18 cellular contexts compared by ENCODE assay signal in genomic region chr5:39138182-39138487, GRCh38.
A peak's percentile ranks its signal among the peaks of the same experiment; 100 is the strongest.
DNase-seq lines count a peak whose midpoint lies in the region; ATAC-seq and TF ChIP-seq lines count a peak whose summit lies in the region.
"Had no signal": no experiment of that assay in that cellular context is flagged by ENCODE, and none has a peak within 500 bp of the region (broad histone marks: within the 10 kb centered on the region; RNA-seq: fewer than 3 reads in every experiment).

No MANE protein-coding gene starts in this region.

- peaks cover 3% of the 10 kb centered on the region for H3K9me3 Mint-ChIP-seq in activated CD4-positive, alpha-beta T cell treated with anti-CD3 and anti-CD28 coated beads for 36 hours (ENCODE audit: low read depth)
- H3K9me3 Mint-ChIP-seq in activated CD4-positive, alpha-beta T cell treated with anti-CD3 and anti-CD28 coated beads, Interleukin-2, amount 10 ng/mL, durations not matched to agents 24 days and 14 days: no peaks in the 10 kb centered on the region
- H3K9me3 Mint-ChIP-seq in stimulated activated effector memory CD8-positive, alpha-beta T cell treated with anti-CD3 and anti-CD28 coated beads, Interleukin-12 subunit alpha, Interleukin-12 subunit beta, amount 100 ng/mL, for 72 hours: no peaks in the 10 kb centered on the region
- H3K9me3 Mint-ChIP-seq: activated naive CD8-positive, alpha-beta T cell treated with anti-CD3 and anti-CD28 coated beads, Interleukin-2, amount 10 ng/mL, durations not matched to agents 7 days and 5 days; type B pancreatic cell had no signal

- POLR2A ChIA-PET in activated CD4-positive, alpha-beta T cell treated with anti-CD3 and anti-CD28 coated beads for 36 hours (lab: Charles Lee): interaction anchor here (0.6 kb wide), 1 partner anchor 28 kb away, joined by 4 read pairs; no protein-coding TSS in a partner anchor

- H3K27ac Mint-ChIP-seq in activated CD4-positive, alpha-beta T cell treated with anti-CD3 and anti-CD28 coated beads for 36 hours: peak overlapping the region; percentile 73
- no peak overlapping the region for H3K27ac Mint-ChIP-seq in activated CD4-positive, alpha-beta T cell treated with anti-CD3 and anti-CD28 coated beads, Interleukin-2, amount 10 ng/mL, durations not matched to agents 24 days and 14 days
- peak overlapping the region; percentile 15 for H3K27ac Mint-ChIP-seq in stimulated activated effector memory CD8-positive, alpha-beta T cell treated with anti-CD3 and anti-CD28 coated beads, Interleukin-12 subunit alpha, Interleukin-12 subunit beta, amount 100 ng/mL, for 72 hours
- H3K27ac Mint-ChIP-seq: activated naive CD8-positive, alpha-beta T cell treated with anti-CD3 and anti-CD28 coated beads, Interleukin-2, amount 10 ng/mL, durations not matched to agents 7 days and 5 days; type B pancreatic cell had no signal

- CTCF ChIA-PET in activated CD4-positive, alpha-beta T cell treated with anti-CD3 and anti-CD28 coated beads for 36 hours (lab: Charles Lee): interaction anchor here (0.7 to 1.5 kb wide), 4 partner anchors 12 to 79 kb away, joined by 3 to 7 read pairs (median 4); no protein-coding TSS in a partner anchor

- peak; percentile 72 for ATAC-seq in activated CD4-positive, alpha-beta T cell treated with anti-CD3 and anti-CD28 coated beads for 36 hours
- peak; percentile 47 for ATAC-seq in stimulated activated effector memory CD8-positive, alpha-beta T cell treated with anti-CD3 and anti-CD28 coated beads, Interleukin-12 subunit alpha, Interleukin-12 subunit beta, amount 100 ng/mL, for 72 hours
- ATAC-seq: activated CD8-positive, alpha-beta memory T cell treated with anti-CD3 and anti-CD28 coated beads, Interleukin-2, amount 10 ng/mL, durations not matched to agents 7 days and 5 days; left lung had no signal

- peak; percentile 42 for DNase-seq in activated CD4-positive, alpha-beta T cell treated with anti-CD3 and anti-CD28 coated beads for 36 hours
- DNase-seq in activated CD4-positive, alpha-beta T cell treated with anti-CD3 and anti-CD28 coated beads, Interleukin-2, amount 10 ng/mL, durations not matched to agents 24 days and 14 days: no peak
- peak; percentile 33 for DNase-seq in stimulated activated naive CD4-positive, alpha-beta T cell treated with Interleukin-2 at 50 U/mL for 16 hours (lab: John Stamatoyannopoulos, UW)
- no peak for DNase-seq in stimulated activated naive CD4-positive, alpha-beta T cell (lab: John Stamatoyannopoulos, UW)
- DNase-seq in brain microvascular endothelial cell (no peak), T-helper 1 cell (no peak), C1 segment of cervical spinal cord (lab: John Stamatoyannopoulos, UW) (no peak)
- no peak for DNase-seq in stimulated activated effector memory CD8-positive, alpha-beta T cell treated with anti-CD3 and anti-CD28 coated beads, Interleukin-12 subunit alpha, Interleukin-12 subunit beta, amount 100 ng/mL, for 72 hours (ENCODE audit: low spot score in 2 of 2)
- DNase-seq: activated CD8-positive, alpha-beta memory T cell treated with anti-CD3 and anti-CD28 coated beads, Interleukin-2, amount 10 ng/mL, durations not matched to agents 7 days and 5 days; activated naive CD8-positive, alpha-beta T cell treated with anti-CD3 and anti-CD28 coated beads, Interleukin-2, amount 10 ng/mL, durations not matched to agents 7 days and 5 days; caudate nucleus; left lung; NCI-H1417 treated with DMSO at 0.1 percent for 48 hours; NCI-H2227 treated with DMSO at 0.1 percent for 48 hours; Peyer's patch; stomach had no signal

- no peaks in the 10 kb centered on the region for H3K36me3 ChIP-seq in brain microvascular endothelial cell (replicated peaks)
- H3K36me3 ChIP-seq: Peyer's patch, stomach had no signal

- H3K4me3 ChIP-seq in brain microvascular endothelial cell (ENCODE audit: low read depth, low read length): no peak overlapping the region
- H3K4me3 ChIP-seq: BLaER1 treated with 17β-estradiol and CSF1 and Interleukin-3, amounts not matched to agents 10 nM and 100 nM; left lung; Peyer's patch; stomach had no signal

- intact Hi-C loops in activated CD4-positive, alpha-beta T cell treated with anti-CD3 and anti-CD28 coated beads for 36 hours (cut with DNase I, micrococcal nuclease): no loop called here
- intact Hi-C loops in activated CD4-positive, alpha-beta T cell treated with anti-CD3 and anti-CD28 coated beads, Interleukin-2, amount 10 ng/mL, durations not matched to agents 24 days and 14 days (cut with micrococcal nuclease): no loop called here

- no peaks in the 10 kb centered on the region for H3K27me3 Mint-ChIP-seq in activated CD4-positive, alpha-beta T cell treated with anti-CD3 and anti-CD28 coated beads for 36 hours
- H3K27me3 Mint-ChIP-seq in activated CD4-positive, alpha-beta T cell treated with anti-CD3 and anti-CD28 coated beads, Interleukin-2, amount 10 ng/mL, durations not matched to agents 24 days and 14 days: no peaks in the 10 kb centered on the region
- H3K27me3 Mint-ChIP-seq: activated CD8-positive, alpha-beta memory T cell treated with anti-CD3 and anti-CD28 coated beads, Interleukin-2, amount 10 ng/mL, durations not matched to agents 7 days and 5 days; activated naive CD8-positive, alpha-beta T cell treated with anti-CD3 and anti-CD28 coated beads, Interleukin-2, amount 10 ng/mL, durations not matched to agents 7 days and 5 days; type B pancreatic cell had no signal

- in situ Hi-C loops in brain microvascular endothelial cell (cut with HindIII; ENCODE audit: low pct_ligation_motif_present, low sequenced_read_pairs): no loop called here

- TF ChIP-seq CTCF in brain microvascular endothelial cell (IDR thresholded peaks at IDR 0.05; ENCODE audit: low read depth, low read length, missing control alignments): no peak

- peaks cover 31% of the 10 kb centered on the region for H3K4me1 Mint-ChIP-seq in activated CD4-positive, alpha-beta T cell treated with anti-CD3 and anti-CD28 coated beads for 36 hours
- peaks cover 7% of the 10 kb centered on the region for H3K4me1 Mint-ChIP-seq in activated CD4-positive, alpha-beta T cell treated with anti-CD3 and anti-CD28 coated beads, Interleukin-2, amount 10 ng/mL, durations not matched to agents 24 days and 14 days
- peaks cover 14% of the 10 kb centered on the region for H3K4me1 Mint-ChIP-seq in stimulated activated effector memory CD8-positive, alpha-beta T cell treated with anti-CD3 and anti-CD28 coated beads, Interleukin-12 subunit alpha, Interleukin-12 subunit beta, amount 100 ng/mL, for 72 hours

- H3K4me3 Mint-ChIP-seq in activated CD4-positive, alpha-beta T cell treated with anti-CD3 and anti-CD28 coated beads for 36 hours: no peak overlapping the region
- no peak overlapping the region for H3K4me3 Mint-ChIP-seq in activated CD4-positive, alpha-beta T cell treated with anti-CD3 and anti-CD28 coated beads, Interleukin-2, amount 10 ng/mL, durations not matched to agents 24 days and 14 days
- no peak overlapping the region for H3K4me3 Mint-ChIP-seq in stimulated activated effector memory CD8-positive, alpha-beta T cell treated with anti-CD3 and anti-CD28 coated beads, Interleukin-12 subunit alpha, Interleukin-12 subunit beta, amount 100 ng/mL, for 72 hours
- H3K4me3 Mint-ChIP-seq: activated CD8-positive, alpha-beta memory T cell treated with anti-CD3 and anti-CD28 coated beads, Interleukin-2, amount 10 ng/mL, durations not matched to agents 7 days and 5 days; activated naive CD8-positive, alpha-beta T cell treated with anti-CD3 and anti-CD28 coated beads, Interleukin-2, amount 10 ng/mL, durations not matched to agents 7 days and 5 days; type B pancreatic cell had no signal

- H3K36me3 Mint-ChIP-seq in activated CD4-positive, alpha-beta T cell treated with anti-CD3 and anti-CD28 coated beads for 36 hours (ENCODE audit: low read depth): peaks cover 40% of the 10 kb centered on the region
- peaks cover 44% of the 10 kb centered on the region for H3K36me3 Mint-ChIP-seq in activated CD4-positive, alpha-beta T cell treated with anti-CD3 and anti-CD28 coated beads, Interleukin-2, amount 10 ng/mL, durations not matched to agents 24 days and 14 days (ENCODE audit: low read depth)
- peaks cover 54% of the 10 kb centered on the region for H3K36me3 Mint-ChIP-seq in stimulated activated effector memory CD8-positive, alpha-beta T cell treated with anti-CD3 and anti-CD28 coated beads, Interleukin-12 subunit alpha, Interleukin-12 subunit beta, amount 100 ng/mL, for 72 hours
- H3K36me3 Mint-ChIP-seq: type B pancreatic cell had no signal

- H3K27ac ChIP-seq in brain microvascular endothelial cell: peak overlapping the region; percentile 86
- H3K27ac ChIP-seq: BLaER1 treated with 17β-estradiol and CSF1 and Interleukin-3, amounts not matched to agents 10 nM and 100 nM; left lung; Peyer's patch; stomach had no signal

- H3K27me3 ChIP-seq in brain microvascular endothelial cell (replicated peaks): no peaks in the 10 kb centered on the region
- H3K27me3 ChIP-seq: BLaER1 treated with 17β-estradiol and CSF1 and Interleukin-3, amounts not matched to agents 10 nM and 100 nM; left lung; Peyer's patch; stomach had no signal

Comparison
In these comparisons a context has a peak if more than half of its experiments do, and no peak if none do; other contexts are left out.
1. DNase-seq: peak in activated CD4-positive, alpha-beta T cell treated with anti-CD3 and anti-CD28 coated beads for 36 hours (single experiment) and stimulated activated naive CD4-positive, alpha-beta T cell treated with Interleukin-2 at 50 U/mL for 16 hours (single experiment); none in activated CD4-positive, alpha-beta T cell treated with anti-CD3 and anti-CD28 coated beads, Interleukin-2, amount 10 ng/mL, durations not matched to agents 24 days and 14 days (single experiment), stimulated activated naive CD4-positive, alpha-beta T cell (0 of 6), brain microvascular endothelial cell (single experiment), stimulated activated effector memory CD8-positive, alpha-beta T cell treated with anti-CD3 and anti-CD28 coated beads, Interleukin-12 subunit alpha, Interleukin-12 subunit beta, amount 100 ng/mL, for 72 hours (0 of 2), T-helper 1 cell (0 of 5) and C1 segment of cervical spinal cord (0 of 14).